7 cellular contexts compared by ENCODE assay signal in the genomic region with DNA sequence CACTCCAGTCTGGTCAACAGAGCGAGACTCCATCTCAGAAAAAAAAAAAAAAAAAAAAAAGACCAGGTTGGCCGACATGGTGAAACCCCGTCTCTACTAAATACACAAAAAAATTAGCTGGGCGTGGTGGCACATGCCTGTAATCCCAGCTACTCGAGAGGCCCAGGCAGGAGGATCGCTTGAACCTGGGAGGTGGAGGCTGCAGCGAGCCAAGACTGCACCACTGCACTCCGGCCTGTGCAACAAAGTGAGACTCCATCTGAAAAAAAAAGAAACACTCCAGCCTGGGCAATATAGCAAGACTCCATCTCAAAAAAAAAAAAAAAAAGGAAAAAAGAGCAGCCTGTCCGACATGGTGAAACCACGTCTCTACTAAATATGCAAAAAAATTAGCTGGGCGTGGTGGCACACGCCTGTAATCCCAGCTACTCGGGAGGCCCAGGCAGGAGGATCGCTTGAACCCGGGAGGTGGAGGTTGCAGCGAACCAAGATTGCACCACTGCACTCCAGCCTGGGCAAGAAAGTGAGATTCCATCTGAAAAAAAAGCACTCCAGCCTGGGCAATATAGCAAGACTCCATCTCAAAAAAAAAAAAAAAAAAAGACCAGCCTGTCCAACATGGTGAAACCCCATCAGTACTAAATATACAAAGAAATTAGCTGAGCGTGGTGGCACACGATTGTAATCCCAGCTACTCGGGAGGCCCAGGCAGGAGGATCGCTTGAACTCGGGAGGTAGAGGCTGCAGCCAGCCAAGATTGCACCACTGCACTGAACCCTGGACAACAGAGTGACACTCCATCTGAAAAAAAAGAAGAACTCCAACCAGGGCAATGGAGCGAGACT.
DNase-seq lines count a peak whose midpoint lies in the region; ATAC-seq, FAIRE-seq and TF ChIP-seq lines count a peak whose summit lies in the region.
"Not testable (repeated sequence)": the region's sequence is repeated elsewhere in the genome, so short reads cannot be mapped to it uniquely, and the experiment has no call there.

No MANE protein-coding gene starts in this region.

- H3K4me3 ChIP-seq in Karpas-422 (ENCODE audit: low read length); endothelial cell of umbilical vein (replicated peaks in 1 of 3; ENCODE audit: insufficient read depth in 1 of 3, low read depth in 1 of 3, low read length in 3 of 3); kidney (ENCODE audit: low read length in 2 of 2); lower leg skin (ENCODE audit: low read depth, poor library complexity, severe bottlenecking); upper lobe of right lung: not testable (repeated sequence)

- dilution Hi-C loops in endothelial cell of umbilical vein (cut with MboI; ENCODE audit: extremely low pct_ligation_motif_present, low sequenced_read_pairs): not testable (repeated sequence)

- WGBS in lower leg skin, 2 donors: 90 to 92% methylated on average over 22 of the region's 22 CpGs

- not testable (repeated sequence) for TF ChIP-seq CTCF in endothelial cell of umbilical vein (IDR thresholded peaks at IDR 0.05; ENCODE audit: extremely low read depth in 1 of 2, insufficient read depth in 1 of 2, low read depth in 1 of 2, low read length in 2 of 2); kidney (IDR thresholded peaks at IDR 0.05; ENCODE audit: borderline replicate concordance, extremely low read depth, insufficient read depth); lower leg skin (IDR thresholded peaks at IDR 0.05); osteocyte (IDR thresholded peaks at IDR 0.05); upper lobe of right lung (IDR thresholded peaks at IDR 0.05)

- DNase-seq in Karpas-422 (peak; percentile 37), endothelial cell of umbilical vein (ENCODE audit: low read depth, low spot score) (peak; percentile 0), kidney (peak; percentile 49), lower leg skin (ENCODE audit: low spot score in 2 of 2) (peak; percentile 11 to 68), osteocyte (ENCODE audit: extremely low spot score, unreplicated experiment) (peak; percentile 74), upper lobe of right lung (peak; percentile 39)
- DNase-seq in activated effector memory CD4-positive, alpha-beta T cell treated with anti-CD3 and anti-CD28 coated beads, Interleukin-2, amount 50 U/mL, for 16 hours: peak; percentile 59

- POLR2A ChIA-PET in endothelial cell of umbilical vein (lab: Charles Lee): not testable (repeated sequence)

- H3K9me3 ChIP-seq in Karpas-422 (ENCODE audit: low read length); endothelial cell of umbilical vein (replicated peaks; ENCODE audit: control insufficient read depth, insufficient read depth, low read length); kidney (ENCODE audit: control insufficient read depth in 1 of 2, low read length in 2 of 2); upper lobe of right lung: not testable (repeated sequence)

- not testable (repeated sequence) for BruUV-seq in endothelial cell of umbilical vein (replicated peaks; lab: Mats Ljungman, UMichigan)

- not testable (repeated sequence) for H3K9me1 ChIP-seq in endothelial cell of umbilical vein (replicated peaks; ENCODE audit: control insufficient read depth, extremely low read depth, insufficient read depth, low read length)

- not testable (repeated sequence) for H3K4me1 Mint-ChIP-seq in osteocyte (ENCODE audit: unreplicated experiment)

- H3K36me3 ChIP-seq in Karpas-422 (ENCODE audit: insufficient read depth, low read length); endothelial cell of umbilical vein (ENCODE audit: control insufficient read depth in 2 of 2, extremely low read depth in 1 of 2, insufficient read depth in 2 of 2, low read length in 2 of 2); kidney (ENCODE audit: control insufficient read depth in 1 of 2, insufficient read depth in 2 of 2, low read length in 2 of 2); upper lobe of right lung: not testable (repeated sequence)

- not testable (repeated sequence) for H3K9me2 ChIP-seq in Karpas-422 (replicated peaks; ENCODE audit: insufficient read depth, low read length)

- H3K4me2 ChIP-seq in Karpas-422 (ENCODE audit: low read depth, low read length, poor library complexity, severe bottlenecking); endothelial cell of umbilical vein (ENCODE audit: insufficient read depth, low read length): not testable (repeated sequence)

- H3K27ac Mint-ChIP-seq in osteocyte (ENCODE audit: unreplicated experiment): not testable (repeated sequence)

- H3K27me3 Mint-ChIP-seq in osteocyte (ENCODE audit: unreplicated experiment): not testable (repeated sequence)

- FAIRE-seq in endothelial cell of umbilical vein (lab: Jason Lieb, UNC); kidney (lab: Jason Lieb, UNC): not testable (repeated sequence)

- ATAC-seq in upper lobe of right lung: not testable (repeated sequence)

- H3K4me1 ChIP-seq in Karpas-422 (ENCODE audit: low read length); endothelial cell of umbilical vein (ENCODE audit: control insufficient read depth, extremely low read depth, insufficient read depth, low read length); kidney (ENCODE audit: control insufficient read depth in 1 of 2, insufficient read depth in 1 of 2, low read depth in 1 of 2, low read length in 2 of 2); upper lobe of right lung: not testable (repeated sequence)

- CTCF ChIA-PET in endothelial cell of umbilical vein (lab: Charles Lee): not testable (repeated sequence)

- H3K27ac ChIP-seq in Karpas-422 (ENCODE audit: low read length); endothelial cell of umbilical vein (ENCODE audit: insufficient read depth, low read depth, low read length); kidney (ENCODE audit: low read depth in 2 of 2, low read length in 2 of 2); upper lobe of right lung: not testable (repeated sequence)

- H4K20me1 ChIP-seq in Karpas-422 (ENCODE audit: insufficient read depth, low read depth, low read length); endothelial cell of umbilical vein (replicated peaks; ENCODE audit: control insufficient read depth, extremely low read depth, insufficient read depth, low read length): not testable (repeated sequence)

- intact Hi-C loops in endothelial cell of umbilical vein (cut with micrococcal nuclease); kidney (cut with DNase I); lower leg skin (cut with DNase I; ENCODE audit: low total_unique reads); upper lobe of right lung (cut with DNase I): not testable (repeated sequence)

- H3K4me3 Mint-ChIP-seq in osteocyte (ENCODE audit: unreplicated experiment): not testable (repeated sequence)

- not testable (repeated sequence) for H3K79me2 ChIP-seq in Karpas-422 (ENCODE audit: low read length); endothelial cell of umbilical vein (ENCODE audit: control insufficient read depth, insufficient read depth, low read length)

- not testable (repeated sequence) for H3K9me3 Mint-ChIP-seq in osteocyte (ENCODE audit: unreplicated experiment)

- H3K9ac ChIP-seq in Karpas-422 (ENCODE audit: low read length); endothelial cell of umbilical vein (replicated peaks; ENCODE audit: extremely low read depth, insufficient read depth, low read length); kidney (ENCODE audit: low read length in 2 of 2): not testable (repeated sequence)

- not testable (repeated sequence) for H3K27me3 ChIP-seq in Karpas-422 (ENCODE audit: low read length); endothelial cell of umbilical vein (ENCODE audit: control insufficient read depth in 2 of 2, insufficient read depth in 2 of 2, low read length in 2 of 2); upper lobe of right lung

- H2AFZ ChIP-seq in Karpas-422 (ENCODE audit: low read length); endothelial cell of umbilical vein (ENCODE audit: low read depth, low read length): not testable (repeated sequence)

- not testable (repeated sequence) for H3K36me3 Mint-ChIP-seq in osteocyte (ENCODE audit: unreplicated experiment)

- TF ChIP-seq POLR2A in endothelial cell of umbilical vein (IDR thresholded peaks at IDR 0.05; ENCODE audit: low read depth, low read length); lower leg skin (IDR thresholded peaks at IDR 0.05): not testable (repeated sequence)

Comparison
In these comparisons a context has a peak if more than half of its experiments do, and no peak if none do; other contexts are left out.
1. DNase-seq: peak in every context shown above with its lines; median percentile 74 in osteocyte; 59 in activated effector memory CD4-positive, alpha-beta T cell treated with anti-CD3 and anti-CD28 coated beads, Interleukin-2, amount 50 U/mL, for 16 hours; 49 in kidney; 40 in lower leg skin; 39 in upper lobe of right lung; 37 in Karpas-422; 0 in endothelial cell of umbilical vein.